ENCODE assay signal across 34 cellular contexts in genomic region chr15:81779181-81779580, GRCh38.
"Had no signal": no experiment of that assay in that cellular context is flagged by ENCODE, and none has a peak within 500 bp of the region (broad histone marks: within the 10 kb centered on the region; RNA-seq: fewer than 3 reads in every experiment).

No MANE protein-coding gene starts in this region.

- H3K27me3 ChIP-seq: MG63 had no signal

- H3K4me3 ChIP-seq: MG63 had no signal

- H3K9me3 ChIP-seq: MG63 had no signal

- DNase-seq: Karpas-422, Kasumi-1, MG63, MM.1S, MV-4-11, NCI-H1048, NCI-H1092, NCI-H1092 treated with DMSO at 0.1 percent for 48 hours, NCI-H1105, NCI-H1105 treated with DMSO at 0.1 percent for 48 hours, NCI-H1417, NCI-H1417 treated with DMSO at 0.1 percent for 48 hours, NCI-H1436, NCI-H1436 treated with DMSO at 0.1 percent for 48 hours, NCI-H146, NCI-H1694, NCI-H1694 treated with DMSO at 0.1 percent for 48 hours, NCI-H187, NCI-H187 treated with DMSO at 0.1 percent for 48 hours, NCI-H1930, NCI-H2029, NCI-H2029 treated with DMSO at 0.1 percent for 48 hours, NCI-H2081, NCI-H2081 treated with DMSO at 0.1 percent for 48 hours, NCI-H2107, NCI-H2171, NCI-H2171 treated with DMSO at 0.1 percent for 48 hours, NCI-H2227 treated with DMSO at 0.1 percent for 48 hours, NCI-H226, NCI-H345, NCI-H446, NCI-H446 treated with DMSO at 0.1 percent for 48 hours, NCI-H510A, NCI-H510A treated with DMSO at 0.1 percent for 48 hours had no signal

- H3K36me3 ChIP-seq: MG63 had no signal
